In the genomic region with DNA sequence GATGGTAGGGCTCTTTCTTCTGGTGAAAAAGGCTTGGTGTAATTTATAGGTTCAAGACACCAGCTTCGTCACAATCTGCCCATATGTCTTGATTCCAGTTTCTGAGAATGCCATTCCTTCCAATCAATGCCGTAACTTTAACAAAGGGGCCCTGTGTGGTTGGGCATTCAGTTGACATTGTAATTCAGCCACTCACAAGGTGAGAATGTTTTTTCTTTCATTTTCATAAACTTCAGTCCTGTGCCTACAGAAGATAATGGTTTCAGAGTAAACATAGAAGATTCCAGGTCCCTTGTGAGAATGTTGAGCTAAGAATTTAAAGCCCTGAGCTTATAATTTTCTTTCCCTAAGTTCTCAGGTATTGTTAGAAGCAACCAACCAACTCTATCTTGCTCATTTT, we compare ENCODE assay signal across 35 cellular contexts.
"Had no signal": no experiment of that assay in that cellular context is flagged by ENCODE, and none has a peak within 500 bp of the region (broad histone marks: within the 10 kb centered on the region; RNA-seq: fewer than 3 reads in every experiment).

No MANE protein-coding gene starts in this region.

- DNase-seq: Karpas-422, Kasumi-1, MG63, MV-4-11, NCI-H1048, NCI-H1092, NCI-H1092 treated with DMSO at 0.1 percent for 48 hours, NCI-H1105, NCI-H1105 treated with DMSO at 0.1 percent for 48 hours, NCI-H1417, NCI-H1417 treated with DMSO at 0.1 percent for 48 hours, NCI-H1436, NCI-H1436 treated with DMSO at 0.1 percent for 48 hours, NCI-H146, NCI-H1694, NCI-H1694 treated with DMSO at 0.1 percent for 48 hours, NCI-H187, NCI-H187 treated with DMSO at 0.1 percent for 48 hours, NCI-H1930, NCI-H2029, NCI-H2029 treated with DMSO at 0.1 percent for 48 hours, NCI-H2081, NCI-H2081 treated with DMSO at 0.1 percent for 48 hours, NCI-H2107, NCI-H2171, NCI-H2171 treated with DMSO at 0.1 percent for 48 hours, NCI-H2227 treated with DMSO at 0.1 percent for 48 hours, NCI-H226, NCI-H345, NCI-H446, NCI-H446 treated with DMSO at 0.1 percent for 48 hours, NCI-H510A, NCI-H510A treated with DMSO at 0.1 percent for 48 hours, NCI-H524, NCI-H524 treated with DMSO at 0.1 percent for 48 hours had no signal

- H3K36me3 ChIP-seq: MG63 had no signal

- H3K4me3 ChIP-seq: MG63 had no signal

- H3K27me3 ChIP-seq: MG63 had no signal

- H3K9me3 ChIP-seq: MG63 had no signal
